Comparison of ENCODE assay signal across 8 cellular contexts in the genomic region with DNA sequence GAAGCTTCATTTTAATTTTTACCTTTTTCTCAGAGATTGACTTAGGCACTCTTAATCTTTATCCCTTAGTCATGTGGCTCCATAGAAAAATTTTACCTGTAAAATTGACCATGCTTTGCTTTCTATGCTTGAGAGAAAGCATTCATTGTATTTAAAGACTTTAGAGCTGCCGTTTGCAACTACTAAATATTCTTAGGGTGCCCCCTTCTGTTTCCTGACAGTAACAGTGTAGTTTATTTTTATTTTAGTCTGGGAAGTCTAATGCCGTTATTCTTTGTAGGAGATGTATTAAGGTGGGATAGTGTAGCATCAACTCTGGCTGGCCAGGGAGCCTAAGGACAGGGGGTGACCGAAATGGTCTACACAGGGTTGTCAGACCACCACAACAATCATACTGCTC.
A peak's percentile ranks its signal among the peaks of the same experiment; 100 is the strongest.
DNase-seq lines count a peak whose midpoint lies in the region; ATAC-seq, FAIRE-seq and TF ChIP-seq lines count a peak whose summit lies in the region.

No MANE protein-coding gene starts in this region.

- TF ChIP-seq CTCF in HepG2 (CRISPR knock-in tag; IDR thresholded peaks at IDR 0.05): peak; percentile 54

- H3K4me2 ChIP-seq in HepG2 (ENCODE audit: low read depth, low read length): no peak overlapping the region

- CTCF ChIA-PET in HepG2 (lab: Yijun Ruan, JAX; ENCODE audit: low intra/inter-chr PET ratio, low total read pairs): interaction anchor here (1.5 to 2.0 kb wide), 2 partner anchors 528 to 571 kb away, joined by 12 to 13 read pairs; no protein-coding TSS in a partner anchor

- TF ChIP-seq POLR2A in HepG2 (IDR thresholded peaks at IDR 0.05; ENCODE audit: insufficient read depth in 1 of 2, low read depth in 2 of 2, low read length in 2 of 2): no peak

- no peaks in the 10 kb centered on the region for H3K27me3 ChIP-seq in HepG2 (ENCODE audit: control insufficient read depth in 1 of 2, insufficient read depth in 2 of 2, low read length in 2 of 2)

- H3K36me3 ChIP-seq in HepG2 (replicated peaks in 1 of 2; ENCODE audit: control insufficient read depth in 1 of 2, insufficient read depth in 2 of 2, low read length in 2 of 2): no peaks in the 10 kb centered on the region

- no peak overlapping the region for H3K4me3 ChIP-seq in HepG2 (replicated peaks in 1 of 3; ENCODE audit: insufficient read depth in 1 of 3, low read depth in 2 of 3, low read length in 3 of 3)

- no peaks in the 10 kb centered on the region for H3K79me2 ChIP-seq in HepG2 (ENCODE audit: insufficient read depth, low read length)

- no peaks in the 10 kb centered on the region for H3K4me1 ChIP-seq in HepG2 (ENCODE audit: insufficient read depth, low read length)

- no peaks in the 10 kb centered on the region for H3K27me3 Mint-ChIP-seq in T-helper 17 cell

- no peak overlapping the region for H3K9ac ChIP-seq in HepG2 (ENCODE audit: insufficient read depth, low read depth, low read length)

- H3K27ac Mint-ChIP-seq in T-helper 17 cell: no peak overlapping the region

- no peak overlapping the region for H3K27ac ChIP-seq in HepG2 (ENCODE audit: extremely low read length, insufficient read depth, low read length)

- 0% methylated on average over 3 of the region's 3 CpGs for WGBS in HepG2 (ENCODE audit: low lambda C conversion rate)

- no peaks in the 10 kb centered on the region for H4K20me1 ChIP-seq in HepG2 (ENCODE audit: insufficient read depth, low read length)

- no TSS peak for BruUV-seq in HepG2 (replicated peaks; lab: Mats Ljungman, UMichigan)

- H2AFZ ChIP-seq in HepG2 (ENCODE audit: low read length): no peak overlapping the region

- TF ChIP-seq EP300 in HepG2 (IDR thresholded peaks at IDR 0.05; ENCODE audit: low read depth in 2 of 2, low read length in 2 of 2) (no peak), HepG2 (CRISPR knock-in tag; IDR thresholded peaks at IDR 0.05; ENCODE audit: borderline replicate concordance) (no peak)

- no peak for FAIRE-seq in HepG2 (lab: Jason Lieb, UNC)

- in situ Hi-C loops in HepG2 (cut with HindIII; ENCODE audit: extremely low pct_ligation_motif_present, low pct_unique_long_range_greater_than_20kb): loop anchor here (10.0 kb wide), 1 partner anchor 529 kb away; no protein-coding TSS in a partner anchor

- H3K4me3 Mint-ChIP-seq in T-helper 17 cell: no peak overlapping the region

- no peak for ATAC-seq in HepG2
- no peak for ATAC-seq in GM18873 (IDR thresholded peaks at IDR 0.05; ENCODE audit: low FRiP score, unreplicated experiment)
- ATAC-seq in GM18858 (IDR thresholded peaks at IDR 0.05; ENCODE audit: unreplicated experiment): no peak
- no peak for ATAC-seq in T-helper 17 cell

- TF ChIP-seq RAD21 in HepG2 (CRISPR knock-in tag; IDR thresholded peaks at IDR 0.05): no peak

- peak; percentile 3 for DNase-seq in DMS 273 treated with DMSO at 0.1 percent for 48 hours (lab: John Stamatoyannopoulos, UW)
- DNase-seq in M059J (ENCODE audit: low read depth): peak; percentile 1
- peak; percentile 11 for DNase-seq in amniotic epithelial cell (ENCODE audit: low read depth)
- DNase-seq in HepG2 (ENCODE audit: low spot score): peak; percentile 6
- no peak for DNase-seq in T-helper 17 cell
- DNase-seq in activated CD4-positive, alpha-beta T cell treated with anti-CD3 and anti-CD28 coated beads, Interleukin-2, amount 50 U/mL, for 1 hour: no peak

- no peaks in the 10 kb centered on the region for H3K9me3 ChIP-seq in HepG2 (ENCODE audit: low read length)
- no peaks in the 10 kb centered on the region for H3K9me3 ChIP-seq in T-helper 17 cell (ENCODE audit: control insufficient read depth, low read length, poor library complexity, severe bottlenecking)

- POLR2A ChIA-PET in HepG2 (lab: Yijun Ruan, JAX): no interaction called here

- H3K36me3 Mint-ChIP-seq in T-helper 17 cell (ENCODE audit: low read depth): no peaks in the 10 kb centered on the region

- H3K4me1 Mint-ChIP-seq in T-helper 17 cell: no peaks in the 10 kb centered on the region

- intact Hi-C loops in HepG2 (cut with micrococcal nuclease; ENCODE audit: unreplicated experiment): loop anchor here (1.0 to 10.0 kb wide), 4 partner anchors 39 to 571 kb away; partner anchors contain the start of gene CADPS

TF ChIP-seq in HepG2, 621 proteins besides CTCF, POLR2A, EP300 and RAD21:
- TF ChIP-seq STAG1 (CRISPR knock-in tag; IDR thresholded peaks at IDR 0.05) (peak; percentile 77), RARG (CRISPR knock-in tag; IDR thresholded peaks at IDR 0.05; ENCODE audit: low read depth) (no peak), NCOA5 (CRISPR knock-in tag; IDR thresholded peaks at IDR 0.05) (no peak), SMC3 (IDR thresholded peaks at IDR 0.05; ENCODE audit: low read length) (peak; percentile 54), PAX8 (CRISPR knock-in tag; IDR thresholded peaks at IDR 0.05; ENCODE audit: borderline replicate concordance) (no peak)

Comparison
In these comparisons a context has a peak if more than half of its experiments do, and no peak if none do; other contexts are left out.
1. DNase-seq: peak in DMS 273 treated with DMSO at 0.1 percent for 48 hours (single experiment), M059J (single experiment), amniotic epithelial cell (single experiment) and HepG2 (single experiment); none in T-helper 17 cell (0 of 3) and activated CD4-positive, alpha-beta T cell treated with anti-CD3 and anti-CD28 coated beads, Interleukin-2, amount 50 U/mL, for 1 hour (single experiment).